In the genomic region with DNA sequence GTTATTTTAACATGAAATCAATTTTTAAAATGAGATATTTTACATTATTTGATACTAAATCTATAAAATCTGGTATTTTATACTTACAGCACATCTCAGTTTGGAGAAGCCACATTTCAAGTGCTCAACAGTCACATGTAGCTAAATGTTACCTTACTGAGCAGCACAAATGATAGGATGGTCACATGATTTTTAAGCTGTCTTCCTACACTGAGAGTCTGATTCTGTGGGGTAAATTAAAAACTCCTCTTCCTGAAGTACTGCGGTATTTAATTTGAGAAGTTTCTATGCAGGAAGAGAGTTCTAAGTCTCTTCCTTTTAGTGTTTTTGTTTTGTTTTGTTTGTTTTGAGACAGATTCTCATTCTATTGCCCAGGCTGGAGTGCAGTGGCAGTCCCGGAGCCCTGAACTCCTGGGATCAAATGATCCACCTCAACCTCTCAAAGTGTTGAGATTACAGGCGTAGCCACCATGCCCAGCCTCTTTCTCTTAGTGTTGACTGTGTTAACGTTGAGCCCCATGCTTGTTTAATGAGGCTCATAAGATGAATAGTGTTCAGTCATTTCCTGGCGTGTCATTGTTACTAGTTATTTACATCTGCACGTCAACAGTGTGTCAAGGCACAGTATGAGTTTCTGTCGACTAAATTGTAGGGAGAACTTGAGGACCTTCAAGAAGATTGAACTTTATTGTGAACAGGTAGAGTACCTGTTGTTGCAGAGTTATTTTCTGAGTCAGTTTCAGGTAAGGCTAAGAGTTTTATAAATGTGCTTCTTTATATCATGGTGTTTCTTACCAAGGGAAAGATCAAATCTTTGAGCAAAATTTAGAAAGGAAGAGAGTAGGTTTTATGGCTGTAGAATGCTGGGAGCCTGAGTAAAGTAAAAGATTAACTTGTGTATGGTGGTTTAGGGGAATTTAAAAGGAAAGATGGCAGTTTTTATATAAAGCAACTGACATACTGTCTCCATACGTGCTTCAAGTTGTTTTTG, we compare ENCODE assay signal across 8 cellular contexts. TPM values are rescaled to one million over a fixed set of nuclear protein-coding genes. Genes with fewer than 3 reads are reported as not detected.
DNase-seq lines count a peak whose midpoint lies in the region; ATAC-seq, FAIRE-seq and TF ChIP-seq lines count a peak whose summit lies in the region.

No MANE protein-coding gene starts in this region.

- H3K4me1 Mint-ChIP-seq in CD14-positive monocyte, result peaks cover 60% of the 10 kb centered on the region
- H3K4me1 Mint-ChIP-seq in activated T-cell treated with anti-CD3 and anti-CD28 coated beads, Interleukin-2, amount 50 U/mL, for 24 hours (ENCODE audit: low read depth), result peaks cover 64% of the 10 kb centered on the region
- H3K4me1 Mint-ChIP-seq in mesothelial cell of epicardium, result peaks cover 21% of the 10 kb centered on the region

- H3K9ac ChIP-seq in HepG2 (ENCODE audit: insufficient read depth, low read depth, low read length), result peak overlapping the region; percentile 16; the same call in 1 of the 2 replicates

- H3K4me3 Mint-ChIP-seq in CD14-positive monocyte, result peak overlapping the region; percentile 56 to 84
- H3K4me3 Mint-ChIP-seq in activated T-cell treated with anti-CD3 and anti-CD28 coated beads, Interleukin-2, amount 50 U/mL, for 24 hours, result peak overlapping the region; percentile 79
- H3K4me3 Mint-ChIP-seq in mesothelial cell of epicardium, result no peak overlapping the region

- H3K27me3 Mint-ChIP-seq in CD14-positive monocyte (ENCODE audit: low read depth in 3 of 3) (no peaks in the 10 kb centered on the region), mesothelial cell of epicardium (ENCODE audit: low read depth) (no peaks in the 10 kb centered on the region)
- H3K27me3 Mint-ChIP-seq in activated T-cell treated with anti-CD3 and anti-CD28 coated beads, Interleukin-2, amount 50 U/mL, for 24 hours, result no peaks in the 10 kb centered on the region

- intact Hi-C loops in CD14-positive monocyte (cut with micrococcal nuclease), result loop anchor here in 1 of 2 donors (5.0 kb wide), 1 partner anchor 38 kb away; no protein-coding TSS in a partner anchor
- intact Hi-C loops in HepG2 (cut with micrococcal nuclease; ENCODE audit: unreplicated experiment), result loop anchor here (5.0 kb wide), 1 partner anchor 33 kb away; no protein-coding TSS in a partner anchor

- in situ Hi-C loops in KBM-7 (cut with MboI; ENCODE audit: low pct_unique_long_range_greater_than_20kb, low sequenced_read_pairs), result no loop called here
- in situ Hi-C loops in HepG2 (cut with HindIII; ENCODE audit: extremely low pct_ligation_motif_present, low pct_unique_long_range_greater_than_20kb), result no loop called here

- peaks cover 0 to 6% (median 0%) of the 10 kb centered on the region in 7 donors for H3K9me3 Mint-ChIP-seq in CD14-positive monocyte
- H3K9me3 Mint-ChIP-seq in activated T-cell treated with anti-CD3 and anti-CD28 coated beads, Interleukin-2, amount 50 U/mL, for 24 hours, result no peaks in the 10 kb centered on the region
- H3K9me3 Mint-ChIP-seq in mesothelial cell of epicardium, result no peaks in the 10 kb centered on the region

- no peak for TF ChIP-seq CTCF in CD14-positive monocyte (IDR thresholded peaks at IDR 0.05)
- no peak for TF ChIP-seq CTCF in HepG2 (CRISPR knock-in tag; IDR thresholded peaks at IDR 0.05)
- TF ChIP-seq CTCF in mesothelial cell of epicardium (IDR thresholded peaks at IDR 0.05; ENCODE audit: unreplicated experiment), result no peak

- no peak for TF ChIP-seq POLR2A in HepG2 (IDR thresholded peaks at IDR 0.05; ENCODE audit: insufficient read depth in 1 of 2, low read depth in 2 of 2, low read length in 2 of 2)

- DNase-seq in CD14-positive monocyte (ENCODE audit: low spot score) (no peak), KBM-7 (peak; percentile 54), HepG2 (ENCODE audit: low spot score) (no peak), Ammon's horn (ENCODE audit: low spot score) (no peak), mesothelial cell of epicardium (ENCODE audit: low spot score in 2 of 2, unreplicated experiment in 2 of 2) (no peak)
- DNase-seq in activated T-cell treated with anti-CD3 and anti-CD28 coated beads, Interleukin-2, amount 50 U/mL, for 24 hours, result peak; percentile 44

- H3K4me3 ChIP-seq in HepG2 (replicated peaks in 1 of 3; ENCODE audit: insufficient read depth in 1 of 3, low read depth in 2 of 3, low read length in 3 of 3), result no peak overlapping the region

- H3K4me2 ChIP-seq in HepG2 (ENCODE audit: low read depth, low read length), result peak overlapping the region; percentile 16

- H2AFZ ChIP-seq in HepG2 (ENCODE audit: low read length), result no peak overlapping the region

- no TSS peak for BruUV-seq in HepG2 (replicated peaks; lab: Mats Ljungman, UMichigan)

- TF ChIP-seq EP300 in HepG2 (IDR thresholded peaks at IDR 0.05; ENCODE audit: low read depth in 2 of 2, low read length in 2 of 2) (no peak), HepG2 (CRISPR knock-in tag; IDR thresholded peaks at IDR 0.05; ENCODE audit: borderline replicate concordance) (no peak)

- peaks cover 67% of the 10 kb centered on the region for H3K79me2 ChIP-seq in HepG2 (ENCODE audit: insufficient read depth, low read length)

- no peak for TF ChIP-seq RAD21 in HepG2 (CRISPR knock-in tag; IDR thresholded peaks at IDR 0.05)

- peaks cover 39% of the 10 kb centered on the region for H3K4me1 ChIP-seq in HepG2 (ENCODE audit: insufficient read depth, low read length)

- H3K36me3 ChIP-seq in HepG2 (replicated peaks in 1 of 2; ENCODE audit: control insufficient read depth in 1 of 2, insufficient read depth in 2 of 2, low read length in 2 of 2), result no peaks in the 10 kb centered on the region; a peak in 1 of 5 replicates

- 0 out of 2 replicates have a peak, but pooled peaks cover 1% of the 10 kb centered on the region for H4K20me1 ChIP-seq in HepG2 (ENCODE audit: insufficient read depth, low read length)

- H3K36me3 Mint-ChIP-seq in CD14-positive monocyte (peaks cover 2 to 5% of the 10 kb centered on the region in 2 donors), mesothelial cell of epicardium (no peaks in the 10 kb centered on the region)
- peaks cover 59% of the 10 kb centered on the region for H3K36me3 Mint-ChIP-seq in activated T-cell treated with anti-CD3 and anti-CD28 coated beads, Interleukin-2, amount 50 U/mL, for 24 hours (ENCODE audit: low read depth)

- ATAC-seq in HepG2, result no peak
- no peak for ATAC-seq in GM18502 (IDR thresholded peaks at IDR 0.05; ENCODE audit: poor library complexity, unreplicated experiment)
- ATAC-seq in HG02840 (IDR thresholded peaks at IDR 0.05; ENCODE audit: low FRiP score, unreplicated experiment), result no peak

- POLR2A ChIA-PET in HepG2 (lab: Yijun Ruan, JAX), result no interaction called here

- CTCF ChIA-PET in HepG2 (lab: Yijun Ruan, JAX; ENCODE audit: low intra/inter-chr PET ratio, low total read pairs), result no interaction called here

- H3K27me3 ChIP-seq in HepG2 (ENCODE audit: control insufficient read depth in 1 of 2, insufficient read depth in 2 of 2, low read length in 2 of 2), result no peaks in the 10 kb centered on the region; a peak in 1 of 5 replicates

- WGBS in HepG2 (ENCODE audit: low lambda C conversion rate), result 66% methylated on average over 8 of the region's 8 CpGs

- no peak overlapping the region for H3K27ac ChIP-seq in HepG2 (ENCODE audit: extremely low read length, insufficient read depth, low read length)

- H3K27ac Mint-ChIP-seq in CD14-positive monocyte (peak overlapping the region; percentile 93 to 98 (median 96)), mesothelial cell of epicardium (no peak overlapping the region)
- peak overlapping the region; percentile 97 for H3K27ac Mint-ChIP-seq in activated T-cell treated with anti-CD3 and anti-CD28 coated beads, Interleukin-2, amount 50 U/mL, for 24 hours

- H3K9me3 ChIP-seq in HepG2 (ENCODE audit: low read length), result no peaks in the 10 kb centered on the region

- FAIRE-seq in HepG2 (lab: Jason Lieb, UNC), result no peak

RNA-seq across cellular contexts. Expression of a gene that starts 3.3 kb away (rescaled TPM):
- polyA plus RNA-seq in CD14-positive monocyte (10 to 100 TPM; 11.0 to 13.7 TPM), HepG2 (2011; rRNA removed) (6.3 and 6.4 TPM in 2 replicates)
- total RNA-seq in HepG2 (2016; rRNA removed; fragmentation: Illumina TruSeq; extraction: Trizol) (12.4 and 15.7 TPM in 2 replicates), mesothelial cell of epicardium (18.0 to 21.1 TPM (median 21.0 TPM) in 3 replicates)
- 8.5 and 9.1 TPM in 2 replicates for total RNA-seq in HepG2 (2016; cell fraction: cytosol; rRNA removed; fragmentation: Illumina TruSeq; extraction: Trizol; ENCODE audit: low read depth)
- 12.0 and 15.5 TPM in 2 replicates for total RNA-seq in HepG2 (2016; cell fraction: insoluble cytoplasmic fraction; rRNA removed; fragmentation: Illumina TruSeq; extraction: Trizol)
- 7.1 and 7.9 TPM in 2 replicates for total RNA-seq in HepG2 (2016; cell fraction: membrane; rRNA removed; fragmentation: Illumina TruSeq; extraction: Trizol)
- 12.9 and 18.4 TPM in 2 replicates for total RNA-seq in HepG2 (2016; cell fraction: nucleus; rRNA removed; fragmentation: Illumina TruSeq; extraction: Trizol)
- polyA plus RNA-seq in HepG2 (2011; cell fraction: cytosol; rRNA removed), result 3.1 and 5.0 TPM in 2 replicates
- 5.9 and 6.8 TPM in 2 replicates for polyA plus RNA-seq in HepG2 (2011; cell fraction: nucleus; rRNA removed)
- 7.3 and 9.2 TPM in 2 replicates for polyA plus RNA-seq in HepG2 (2012)
- 1.2 and 1.3 TPM in 2 replicates for polyA plus RNA-seq in HepG2 (2016; cell fraction: cytosol; fragmentation: Illumina TruSeq; extraction: Trizol; ENCODE audit: low read depth)
- polyA plus RNA-seq in HepG2 (2016; cell fraction: insoluble cytoplasmic fraction; fragmentation: Illumina TruSeq; extraction: Trizol; ENCODE audit: low read depth), result 9.3 and 11.1 TPM in 2 replicates
- polyA plus RNA-seq in HepG2 (2016; cell fraction: membrane; fragmentation: Illumina TruSeq; extraction: Trizol; ENCODE audit: low read depth), result 2.1 and 2.4 TPM in 2 replicates
- polyA plus RNA-seq in HepG2 (2016; cell fraction: nucleus; fragmentation: Illumina TruSeq; extraction: Trizol; ENCODE audit: insufficient read depth, low read depth), result 14.1 and 14.2 TPM in 2 replicates
- polyA minus RNA-seq in HepG2 (2011; rRNA and poly(A)+ RNA removed; ENCODE audit: low replicate concordance), result 8.5 and 12.2 TPM in 2 replicates
- 6.3 and 8.2 TPM in 2 replicates for polyA minus RNA-seq in HepG2 (2011; cell fraction: cytosol; rRNA and poly(A)+ RNA removed)
- polyA minus RNA-seq in HepG2 (2011; cell fraction: nucleus; rRNA and poly(A)+ RNA removed), result 35.5 and 40.3 TPM in 2 replicates

RNA-seq across cellular contexts. Expression of a gene that starts 3.5 kb away (rescaled TPM):
- polyA plus RNA-seq in CD14-positive monocyte (1 to 10 TPM; 7.9 to 9.7 TPM), HepG2 (2011; rRNA removed) (12.0 and 15.7 TPM in 2 replicates)
- total RNA-seq in HepG2 (2016; rRNA removed; fragmentation: Illumina TruSeq; extraction: Trizol) (31.4 and 45.9 TPM in 2 replicates), mesothelial cell of epicardium (12.1 to 12.7 TPM (median 12.7 TPM) in 3 replicates)
- 8.9 and 9.8 TPM in 2 replicates for total RNA-seq in HepG2 (2016; cell fraction: cytosol; rRNA removed; fragmentation: Illumina TruSeq; extraction: Trizol; ENCODE audit: low read depth)
- total RNA-seq in HepG2 (2016; cell fraction: insoluble cytoplasmic fraction; rRNA removed; fragmentation: Illumina TruSeq; extraction: Trizol), result 32.2 and 43.1 TPM in 2 replicates
- 9.8 and 12.0 TPM in 2 replicates for total RNA-seq in HepG2 (2016; cell fraction: membrane; rRNA removed; fragmentation: Illumina TruSeq; extraction: Trizol)
- total RNA-seq in HepG2 (2016; cell fraction: nucleus; rRNA removed; fragmentation: Illumina TruSeq; extraction: Trizol), result 17.5 and 20.5 TPM in 2 replicates
- 7.1 and 10.0 TPM in 2 replicates for polyA plus RNA-seq in HepG2 (2011; cell fraction: cytosol; rRNA removed)
- 5.1 and 5.6 TPM in 2 replicates for polyA plus RNA-seq in HepG2 (2011; cell fraction: nucleus; rRNA removed)
- polyA plus RNA-seq in HepG2 (2012), result 15.8 and 18.7 TPM in 2 replicates
- 3.6 and 3.8 TPM in 2 replicates for polyA plus RNA-seq in HepG2 (2016; cell fraction: cytosol; fragmentation: Illumina TruSeq; extraction: Trizol; ENCODE audit: low read depth)
- 39.9 and 41.4 TPM in 2 replicates for polyA plus RNA-seq in HepG2 (2016; cell fraction: insoluble cytoplasmic fraction; fragmentation: Illumina TruSeq; extraction: Trizol; ENCODE audit: low read depth)
- 6.0 and 6.8 TPM in 2 replicates for polyA plus RNA-seq in HepG2 (2016; cell fraction: membrane; fragmentation: Illumina TruSeq; extraction: Trizol; ENCODE audit: low read depth)
- 21.1 and 23.0 TPM in 2 replicates for polyA plus RNA-seq in HepG2 (2016; cell fraction: nucleus; fragmentation: Illumina TruSeq; extraction: Trizol; ENCODE audit: insufficient read depth, low read depth)
- polyA minus RNA-seq in HepG2 (2011; rRNA and poly(A)+ RNA removed; ENCODE audit: low replicate concordance), result 4.7 and 9.6 TPM in 2 replicates
- 5.7 and 6.9 TPM in 2 replicates for polyA minus RNA-seq in HepG2 (2011; cell fraction: cytosol; rRNA and poly(A)+ RNA removed)
- 13.8 and 14.8 TPM in 2 replicates for polyA minus RNA-seq in HepG2 (2011; cell fraction: nucleus; rRNA and poly(A)+ RNA removed)

Comparison
In these comparisons a context has a peak if more than half of its experiments do, and no peak if none do; other contexts are left out.
1. DNase-seq: peak in KBM-7 (single experiment) and activated T-cell treated with anti-CD3 and anti-CD28 coated beads, Interleukin-2, amount 50 U/mL, for 24 hours (single experiment); none in CD14-positive monocyte (single experiment), HepG2 (single experiment), Ammon's horn (single experiment) and mesothelial cell of epicardium (0 of 2).